Comparison of ENCODE assay signal across 24 cellular contexts in genomic region chr3:137852511-137852910, GRCh38.
"Had no signal": no experiment of that assay in that cellular context is flagged by ENCODE, and none has a peak within 500 bp of the region (broad histone marks: within the 10 kb centered on the region; RNA-seq: fewer than 3 reads in every experiment).

No MANE protein-coding gene starts in this region.

- H3K79me2 ChIP-seq: hepatocyte had no signal

- H2AFZ ChIP-seq: hepatocyte had no signal

- H3K27me3 ChIP-seq: hepatocyte, right lobe of liver, testis had no signal

- H3K27me3 Mint-ChIP-seq: activated CD4-positive, alpha-beta memory T cell treated with anti-CD3 and anti-CD28 coated beads, Interleukin-2, amount 10 ng/mL, durations not matched to agents 7 days and 5 days; activated CD4-positive, alpha-beta T cell treated with anti-CD3 and anti-CD28 coated beads, Interleukin-2, amount 10 ng/mL, durations not matched to agents 7 days and 5 days; T-helper 17 cell had no signal

- H3K9me3 ChIP-seq: neutrophil, right lobe of liver, testis, transverse colon had no signal

- H3K36me3 ChIP-seq: gastroesophageal sphincter, neutrophil, right lobe of liver, transverse colon had no signal

- DNase-seq: activated CD4-positive, alpha-beta memory T cell treated with anti-CD3 and anti-CD28 coated beads, Interleukin-2, amount 10 ng/mL, durations not matched to agents 7 days and 5 days; activated CD4-positive, alpha-beta T cell treated with anti-CD3 and anti-CD28 coated beads for 1 hour; activated CD4-positive, alpha-beta T cell treated with anti-CD3 and anti-CD28 coated beads, Interleukin-2, amount 10 ng/mL, durations not matched to agents 7 days and 5 days; activated T-cell treated with anti-CD3 and anti-CD28 coated beads, Interleukin-2, amount 50 U/mL, for 48 hours; dermis blood vessel endothelial cell; effector CD8-positive, alpha-beta T cell; islet precursor cell; left cardiac atrium; mammary epithelial cell; naive thymus-derived CD4-positive, alpha-beta T cell; right lobe of liver; stimulated activated CD4-positive, alpha-beta T cell treated with anti-CD3 and anti-CD28 coated beads, Interleukin-12 subunit alpha, Interleukin-12 subunit beta, amount 100 ng/mL, for 4 hours; stimulated activated CD4-positive, alpha-beta T cell treated with anti-CD3 and anti-CD28 coated beads, Interleukin-4, amount 100 ng/mL, for 1 hour; stimulated activated naive CD8-positive, alpha-beta T cell treated with anti-CD3 and anti-CD28 coated beads, Interleukin-15, Interleukin-2, amounts not matched to agents 100 U/mL and 50 U/mL, for 24 hours; T-helper 17 cell; T1000; testis; transverse colon had no signal

- H3K27ac ChIP-seq: gastroesophageal sphincter, hepatocyte, neutrophil, right lobe of liver, testis, transverse colon had no signal

- ATAC-seq: activated naive CD4-positive, alpha-beta T cell treated with anti-CD3 and anti-CD28 coated beads, Interleukin-2, amount 50 U/mL, for 72 hours; gastroesophageal sphincter; left cardiac atrium; naive thymus-derived CD4-positive, alpha-beta T cell; right lobe of liver; stimulated activated naive CD8-positive, alpha-beta T cell treated with anti-CD3 and anti-CD28 coated beads, Interleukin-15, Interleukin-2, amounts not matched to agents 100 U/mL and 50 U/mL, for 24 hours; T-helper 17 cell had no signal

- H3K36me3 Mint-ChIP-seq: activated naive CD4-positive, alpha-beta T cell treated with anti-CD3 and anti-CD28 coated beads, Interleukin-2, amount 50 U/mL, for 72 hours; mesothelial cell of epicardium; naive thymus-derived CD4-positive, alpha-beta T cell had no signal

- H3K4me3 ChIP-seq: gastroesophageal sphincter, hepatocyte, right lobe of liver, transverse colon had no signal

- H3K4me1 ChIP-seq: gastroesophageal sphincter, right lobe of liver, testis, transverse colon had no signal

- H3K27ac Mint-ChIP-seq: activated CD4-positive, alpha-beta memory T cell treated with anti-CD3 and anti-CD28 coated beads, Interleukin-2, amount 10 ng/mL, durations not matched to agents 7 days and 5 days; activated CD4-positive, alpha-beta T cell treated with anti-CD3 and anti-CD28 coated beads, Interleukin-2, amount 10 ng/mL, durations not matched to agents 7 days and 5 days; activated naive CD4-positive, alpha-beta T cell treated with anti-CD3 and anti-CD28 coated beads, Interleukin-2, amount 50 U/mL, for 72 hours; activated T-helper 2 cell treated with anti-CD3 and anti-CD28 coated beads, Interferon-gamma antibody, Interleukin-2, Interleukin-4, amounts not matched to agents 10 μg/mL and 5 μg/mL and 100 μg/mL, durations not matched to agents 14 hours and 24 hours and 36 hours; mesothelial cell of epicardium; naive thymus-derived CD4-positive, alpha-beta T cell; T-helper 17 cell had no signal

- H3K4me1 Mint-ChIP-seq: activated CD4-positive, alpha-beta memory T cell treated with anti-CD3 and anti-CD28 coated beads, Interleukin-2, amount 10 ng/mL, durations not matched to agents 7 days and 5 days; activated CD4-positive, alpha-beta T cell treated with anti-CD3 and anti-CD28 coated beads, Interleukin-2, amount 10 ng/mL, durations not matched to agents 7 days and 5 days; mesothelial cell of epicardium; T-helper 17 cell had no signal

- H3K4me3 Mint-ChIP-seq: activated CD4-positive, alpha-beta memory T cell treated with anti-CD3 and anti-CD28 coated beads, Interleukin-2, amount 10 ng/mL, durations not matched to agents 7 days and 5 days; activated CD4-positive, alpha-beta T cell treated with anti-CD3 and anti-CD28 coated beads, Interleukin-2, amount 10 ng/mL, durations not matched to agents 7 days and 5 days; mesothelial cell of epicardium; naive thymus-derived CD4-positive, alpha-beta T cell; T-helper 17 cell had no signal

- H3K9me3 Mint-ChIP-seq: activated CD4-positive, alpha-beta memory T cell treated with anti-CD3 and anti-CD28 coated beads, Interleukin-2, amount 10 ng/mL, durations not matched to agents 7 days and 5 days; activated CD4-positive, alpha-beta T cell treated with anti-CD3 and anti-CD28 coated beads, Interleukin-2, amount 10 ng/mL, durations not matched to agents 7 days and 5 days; activated naive CD4-positive, alpha-beta T cell treated with anti-CD3 and anti-CD28 coated beads, Interleukin-2, amount 50 U/mL, for 72 hours; activated T-helper 2 cell treated with anti-CD3 and anti-CD28 coated beads, Interferon-gamma antibody, Interleukin-2, Interleukin-4, amounts not matched to agents 10 μg/mL and 5 μg/mL and 100 μg/mL, durations not matched to agents 14 hours and 24 hours and 36 hours; mesothelial cell of epicardium had no signal

- H3K4me2 ChIP-seq: hepatocyte had no signal
